Comparison of ENCODE assay signal across 8 cellular contexts in genomic region chr16:88090377-88091175, GRCh38.
DNase-seq lines count a peak whose midpoint lies in the region; TF ChIP-seq lines count a peak whose summit lies in the region.
"Not testable (repeated sequence)": the region's sequence is repeated elsewhere in the genome, so short reads cannot be mapped to it uniquely, and the experiment has no call there.

No MANE protein-coding gene starts in this region.

- H3K4me3 Mint-ChIP-seq in H9, neural progenitor cell: not testable (repeated sequence)

- H3K36me3 ChIP-seq in BLaER1 treated with 17β-estradiol and CSF1 and Interleukin-3, amounts not matched to agents 10 nM and 100 nM; SJSA1; neural progenitor cell; spleen; tibial artery: not testable (repeated sequence)

- TF ChIP-seq POLR2A in spleen (IDR thresholded peaks at IDR 0.05) = not testable (repeated sequence)

- H2BK12ac ChIP-seq in H9 (ENCODE audit: insufficient read length, low read depth, low read length) = not testable (repeated sequence)

- H3K4me1 Mint-ChIP-seq in H9, neural progenitor cell: not testable (repeated sequence)

- not testable (repeated sequence) for H3K36me3 Mint-ChIP-seq in H9 (ENCODE audit: insufficient read depth in 1 of 3, low read depth in 3 of 3); neural progenitor cell

- peak overlapping the region; percentile 59 to 76 (median 70); a peak in 20 of 22 replicates for H3K4me2 ChIP-seq in BLaER1 treated with 17β-estradiol and CSF1 and Interleukin-3, amounts not matched to agents 10 nM and 100 nM
- not testable (repeated sequence) for H3K4me2 ChIP-seq in H9 (ENCODE audit: insufficient read depth, insufficient read length, low read length); neural progenitor cell

- H3K27ac ChIP-seq in BLaER1 treated with 17β-estradiol and CSF1 and Interleukin-3, amounts not matched to agents 10 nM and 100 nM = peak overlapping the region in 7 of 11 experiments; percentile 8 to 62 (median 40); a peak in 10 of 22 replicates
- not testable (repeated sequence) for H3K27ac ChIP-seq in H9 (ENCODE audit: insufficient read length, low read depth, low read length); neural progenitor cell
- peak overlapping the region; percentile 87 for H3K27ac ChIP-seq in SJSA1
- H3K27ac ChIP-seq in dorsolateral prefrontal cortex = peak overlapping the region in 55 of 59 donors; percentile 29 to 92 (median 80)
- H3K27ac ChIP-seq in spleen = peak overlapping the region in 6 of 8 donors; percentile 46 to 77 (median 74)
- H3K27ac ChIP-seq in tibial artery = peak overlapping the region; percentile 35 to 44

- H3K27me3 Mint-ChIP-seq in H9 (ENCODE audit: low read depth); neural progenitor cell (ENCODE audit: insufficient read depth, low read depth): not testable (repeated sequence)

- H3K56ac ChIP-seq in H9 (ENCODE audit: insufficient read length, low read depth, low read length) = not testable (repeated sequence)

- not testable (repeated sequence) for H3K4ac ChIP-seq in H9 (ENCODE audit: low read depth, low read length)

- not testable (repeated sequence) for H2BK5ac ChIP-seq in H9 (ENCODE audit: insufficient read length, low read length)

- not testable (repeated sequence) for H2BK20ac ChIP-seq in H9 (ENCODE audit: low read depth, low read length, poor library complexity, severe bottlenecking)

- DNase-seq in H9 = peak; percentile 47
- not testable (repeated sequence) for DNase-seq in SJSA1 (ENCODE audit: low read depth in 1 of 2, low spot score in 2 of 2); dorsolateral prefrontal cortex; spleen; tibial artery
- DNase-seq in left kidney (ENCODE audit: low read depth, low spot score) = peak; percentile 37
- DNase-seq in neural progenitor cell (ENCODE audit: low spot score) = peak; percentile 1

- not testable (repeated sequence) for H3K79me2 ChIP-seq in H9 (ENCODE audit: insufficient read depth, low read length); neural progenitor cell (ENCODE audit: low read depth)

- H3K4me3 ChIP-seq in BLaER1 treated with 17β-estradiol and CSF1 and Interleukin-3, amounts not matched to agents 10 nM and 100 nM; SJSA1; neural progenitor cell; spleen; tibial artery: not testable (repeated sequence)
- H3K4me3 ChIP-seq in dorsolateral prefrontal cortex = peak overlapping the region in 52 of 59 donors; percentile 1 to 59 (median 38)

- H3K4me1 ChIP-seq in BLaER1 treated with 17β-estradiol and CSF1 and Interleukin-3, amounts not matched to agents 10 nM and 100 nM = peaks cover 21 to 52% (median 36%) of the 10 kb centered on the region in 10 experiments
- H3K4me1 ChIP-seq in H9 (ENCODE audit: insufficient read depth, low read length); neural progenitor cell: not testable (repeated sequence)
- H3K4me1 ChIP-seq in SJSA1 (replicated peaks) = peaks cover 58% of the 10 kb centered on the region
- H3K4me1 ChIP-seq in spleen = peaks cover 0 to 58% (median 24%) of the 10 kb centered on the region in 6 donors
- peaks cover 0 to 13% (median 5%) of the 10 kb centered on the region in 4 donors for H3K4me1 ChIP-seq in tibial artery

- not testable (repeated sequence) for TF ChIP-seq CTCF in H9 (conservative IDR thresholded peaks at IDR 0.05); dorsolateral prefrontal cortex (IDR thresholded peaks at IDR 0.05 in 54 of 56, conservative IDR thresholded peaks at IDR 0.05 in 2 of 56; ENCODE audit: low read depth in 1 of 56, partially characterized antibody in 56 of 56); neural progenitor cell (IDR thresholded peaks at IDR 0.05); spleen (IDR thresholded peaks at IDR 0.05 in 8 of 11, conservative IDR thresholded peaks at IDR 0.05 in 3 of 11); tibial artery (IDR thresholded peaks at IDR 0.05)

- not testable (repeated sequence) for H3K27ac Mint-ChIP-seq in H9, neural progenitor cell

- not testable (repeated sequence) for H3K9me3 ChIP-seq in BLaER1 treated with 17β-estradiol and CSF1 and Interleukin-3, amounts not matched to agents 10 nM and 100 nM (replicated peaks in 1 of 11); H9 (ENCODE audit: control insufficient read depth, low read depth, low read length); SJSA1 (replicated peaks); neural progenitor cell (ENCODE audit: low read depth); spleen; tibial artery

- not testable (repeated sequence) for H3K9me3 Mint-ChIP-seq in H9, neural progenitor cell

- H4K91ac ChIP-seq in H9 (ENCODE audit: insufficient read length, low read depth, low read length) = not testable (repeated sequence)

- not testable (repeated sequence) for H2AK5ac ChIP-seq in H9 (ENCODE audit: insufficient read length, low read length)

- intact Hi-C loops in dorsolateral prefrontal cortex (cut with DNase I); spleen (cut with DNase I; ENCODE audit: low total_unique reads); tibial artery (cut with DNase I; ENCODE audit: low total_unique reads): not testable (repeated sequence)

- H3K18ac ChIP-seq in H9 (ENCODE audit: insufficient read length, low read depth, low read length) = not testable (repeated sequence)

- H3T11ph ChIP-seq in H9 (ENCODE audit: low read length) = not testable (repeated sequence)

- H4K20me1 ChIP-seq in BLaER1 treated with 17β-estradiol and CSF1 and Interleukin-3, amounts not matched to agents 10 nM and 100 nM; H9 (ENCODE audit: control insufficient read depth, insufficient read depth, insufficient read length); neural progenitor cell (ENCODE audit: low read depth): not testable (repeated sequence)

- H4K5ac ChIP-seq in H9 (ENCODE audit: insufficient read length, low read depth, low read length) = not testable (repeated sequence)

- peak overlapping the region in 2 of 11 experiments; percentile 17 to 18; a peak in 2 of 22 replicates for H3K9ac ChIP-seq in BLaER1 treated with 17β-estradiol and CSF1 and Interleukin-3, amounts not matched to agents 10 nM and 100 nM
- not testable (repeated sequence) for H3K9ac ChIP-seq in H9 (ENCODE audit: extremely low read depth, insufficient read length, low read length); neural progenitor cell

- not testable (repeated sequence) for H4K8ac ChIP-seq in H9 (replicated peaks; ENCODE audit: insufficient read length, low read depth, low read length)

- not testable (repeated sequence) for H2BK120ac ChIP-seq in H9 (ENCODE audit: low read depth, low read length, poor library complexity, severe bottlenecking)

- not testable (repeated sequence) for H3F3A ChIP-seq in neural progenitor cell (ENCODE audit: low read depth)

- H2AFZ ChIP-seq in H9 (ENCODE audit: low read length); neural progenitor cell (replicated peaks): not testable (repeated sequence)

- not testable (repeated sequence) for H3K23me2 ChIP-seq in H9 (ENCODE audit: insufficient read length, low read depth, low read length, poor library complexity, severe bottlenecking)

- H3K14ac ChIP-seq in H9 (ENCODE audit: insufficient read depth, low read length) = not testable (repeated sequence)

- no CpG with 5 or more reads among the region's 38 CpGs for WGBS in H9 (ENCODE audit: extremely low coverage, insufficient read length, low lambda C conversion rate)
- 54 to 65% (median 58%) methylated on average over 14 to 38 of the region's 38 CpGs for WGBS in spleen, 5 donors

- not testable (repeated sequence) for H3K23ac ChIP-seq in H9 (ENCODE audit: insufficient read length, low read depth, low read length)

- H2BK15ac ChIP-seq in H9 (ENCODE audit: low read depth, low read length) = not testable (repeated sequence)

- not testable (repeated sequence) for H3K27me3 ChIP-seq in BLaER1 treated with 17β-estradiol and CSF1 and Interleukin-3, amounts not matched to agents 10 nM and 100 nM; H9 (ENCODE audit: insufficient read depth, low read length); SJSA1 (replicated peaks); dorsolateral prefrontal cortex; neural progenitor cell; spleen (replicated peaks in 1 of 7); tibial artery

- not testable (repeated sequence) for H3K79me1 ChIP-seq in H9 (ENCODE audit: insufficient read depth, low read depth, low read length, poor library complexity, severe bottlenecking)
